In the genomic region with DNA sequence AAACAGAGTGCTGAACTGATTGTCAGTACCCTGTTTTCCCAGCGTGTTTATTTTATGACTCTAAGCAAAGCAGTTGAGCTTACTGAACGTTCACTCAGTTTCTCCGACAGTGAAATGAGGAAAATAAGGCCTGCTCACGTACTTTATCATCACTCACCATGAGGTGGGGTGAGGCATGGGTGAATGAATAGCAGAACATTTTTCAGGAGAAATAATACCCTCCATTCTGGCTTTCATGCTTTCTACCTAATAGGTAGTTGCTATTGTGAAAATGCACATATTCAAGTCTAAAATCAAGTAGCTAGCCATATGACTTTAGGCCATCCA, we compare ENCODE assay signal across 1 cellular context.
A peak's percentile ranks its signal among the peaks of the same experiment; 100 is the strongest.
TF ChIP-seq lines count a peak whose summit lies in the region.

No MANE protein-coding gene starts in this region.

TF ChIP-seq in K562, 482 proteins besides CTCF, POLR2A, EP300 and RAD21:
- TF ChIP-seq ZNF184 (CRISPR knock-in tag; IDR thresholded peaks at IDR 0.05) = no peak
- TF ChIP-seq HDAC1 (IDR thresholded peaks at IDR 0.05) = 0 out of 4 replicates have a peak, but pooled peaks of 1 of the 2 experiments have one; percentile 46
- TF ChIP-seq EZH2 (IDR thresholded peaks at IDR 0.05; ENCODE audit: borderline replicate concordance, low read depth, low read length) = no peak
- TF ChIP-seq ELF4 (CRISPR knock-in tag; IDR thresholded peaks at IDR 0.05) = no peak
- no peak for TF ChIP-seq MCM3 (IDR thresholded peaks at IDR 0.05)
- TF ChIP-seq FOXK2 (conservative IDR thresholded peaks at IDR 0.05 in 1 of 2, IDR thresholded peaks at IDR 0.05 in 1 of 2; ENCODE audit: low read depth in 2 of 2) = 0 out of 4 replicates have a peak, but pooled peaks of 1 of the 2 experiments have one; percentile 39
- TF ChIP-seq, protein P1, sequence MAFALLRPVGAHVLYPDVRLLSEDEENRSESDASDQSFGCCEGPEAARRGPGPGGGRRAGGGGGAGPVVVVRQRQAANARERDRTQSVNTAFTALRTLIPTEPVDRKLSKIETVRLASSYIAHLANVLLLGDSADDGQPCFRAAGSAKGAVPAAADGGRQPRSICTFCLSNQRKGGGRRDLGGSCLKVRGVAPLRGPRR (CRISPR knock-in tag; IDR thresholded peaks at IDR 0.05) = 0 out of 2 replicates have a peak, but pooled peaks have one; percentile 50
- TF ChIP-seq THAP12 (CRISPR knock-in tag; IDR thresholded peaks at IDR 0.05) = no peak
- TF ChIP-seq KAT7 (CRISPR knock-in tag; IDR thresholded peaks at IDR 0.05; ENCODE audit: borderline replicate concordance) = peak; percentile 58; the same call in 1 of the 2 replicates
- TF ChIP-seq FOXA3 (CRISPR knock-in tag; conservative IDR thresholded peaks at IDR 0.05 in 1 of 2, IDR thresholded peaks at IDR 0.05 in 1 of 2) = no peak
- 0 out of 4 replicates have a peak, but pooled peaks of 1 of the 2 experiments have one; percentile 31 for TF ChIP-seq CSDE1 (IDR thresholded peaks at IDR 0.05)
- TF ChIP-seq TEAD4 (IDR thresholded peaks at IDR 0.05; ENCODE audit: low read length) = no peak
- TF ChIP-seq TEAD4 (CRISPR knock-in tag; IDR thresholded peaks at IDR 0.05; ENCODE audit: borderline replicate concordance) = no peak
- TF ChIP-seq PHTF2 (CRISPR knock-in tag; IDR thresholded peaks at IDR 0.05) = no peak
- TF ChIP-seq RHOXF2B (CRISPR knock-in tag; conservative IDR thresholded peaks at IDR 0.05) = no peak
- TF ChIP-seq HEY1 (CRISPR knock-in tag; IDR thresholded peaks at IDR 0.05; ENCODE audit: borderline replicate concordance) = no peak
- no peak for TF ChIP-seq NCOA6 (IDR thresholded peaks at IDR 0.05)
- no peak for TF ChIP-seq FOXO4 (CRISPR knock-in tag; IDR thresholded peaks at IDR 0.05)
- no peak; the same call in none of the 2 replicates for TF ChIP-seq ZFX (CRISPR knock-in tag; IDR thresholded peaks at IDR 0.05)
- peak in 1 of 2 experiments; percentile 15 for TF ChIP-seq AFF1 (IDR thresholded peaks at IDR 0.05; ENCODE audit: low read depth in 1 of 2, partially characterized antibody in 2 of 2)
- TF ChIP-seq NR2F6 (CRISPR knock-in tag; IDR thresholded peaks at IDR 0.05) = no peak
- TF ChIP-seq NR2C1 (IDR thresholded peaks at IDR 0.05) = no peak
- no peak for TF ChIP-seq NR2C1 (tag; IDR thresholded peaks at IDR 0.05)
- TF ChIP-seq, protein P2, sequence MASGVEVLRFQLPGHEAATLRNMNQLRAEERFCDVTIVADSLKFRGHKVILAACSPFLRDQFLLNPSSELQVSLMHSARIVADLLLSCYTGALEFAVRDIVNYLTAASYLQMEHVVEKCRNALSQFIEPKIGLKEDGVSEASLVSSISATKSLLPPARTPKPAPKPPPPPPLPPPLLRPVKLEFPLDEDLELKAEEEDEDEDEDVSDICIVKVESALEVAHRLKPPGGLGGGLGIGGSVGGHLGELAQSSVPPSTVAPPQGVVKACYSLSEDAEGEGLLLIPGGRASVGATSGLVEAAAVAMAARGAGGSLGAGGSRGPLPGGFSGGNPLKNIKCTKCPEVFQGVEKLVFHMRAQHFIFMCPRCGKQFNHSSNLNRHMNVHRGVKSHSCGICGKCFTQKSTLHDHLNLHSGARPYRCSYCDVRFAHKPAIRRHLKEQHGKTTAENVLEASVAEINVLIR (CRISPR knock-in tag; IDR thresholded peaks at IDR 0.05) = 0 out of 2 replicates have a peak, but pooled peaks have one; percentile 8
- 0 out of 4 replicates have a peak, but pooled peaks of 1 of the 2 experiments have one; percentile 2 for TF ChIP-seq RCOR1 (IDR thresholded peaks at IDR 0.05; ENCODE audit: borderline replicate concordance in 1 of 2, low read depth in 2 of 2, low read length in 2 of 2)
- no peak for TF ChIP-seq KLF6 (CRISPR knock-in tag; IDR thresholded peaks at IDR 0.05; ENCODE audit: borderline replicate concordance)
- no peak for TF ChIP-seq CBFA2T2 (conservative IDR thresholded peaks at IDR 0.05)
- TF ChIP-seq FIP1L1 (IDR thresholded peaks at IDR 0.05; ENCODE audit: low read depth, low read length, poor library complexity, severe bottlenecking) = no peak
- TF ChIP-seq ILF3 (IDR thresholded peaks at IDR 0.05; ENCODE audit: borderline replicate concordance) = no peak
- TF ChIP-seq, protein P3, sequence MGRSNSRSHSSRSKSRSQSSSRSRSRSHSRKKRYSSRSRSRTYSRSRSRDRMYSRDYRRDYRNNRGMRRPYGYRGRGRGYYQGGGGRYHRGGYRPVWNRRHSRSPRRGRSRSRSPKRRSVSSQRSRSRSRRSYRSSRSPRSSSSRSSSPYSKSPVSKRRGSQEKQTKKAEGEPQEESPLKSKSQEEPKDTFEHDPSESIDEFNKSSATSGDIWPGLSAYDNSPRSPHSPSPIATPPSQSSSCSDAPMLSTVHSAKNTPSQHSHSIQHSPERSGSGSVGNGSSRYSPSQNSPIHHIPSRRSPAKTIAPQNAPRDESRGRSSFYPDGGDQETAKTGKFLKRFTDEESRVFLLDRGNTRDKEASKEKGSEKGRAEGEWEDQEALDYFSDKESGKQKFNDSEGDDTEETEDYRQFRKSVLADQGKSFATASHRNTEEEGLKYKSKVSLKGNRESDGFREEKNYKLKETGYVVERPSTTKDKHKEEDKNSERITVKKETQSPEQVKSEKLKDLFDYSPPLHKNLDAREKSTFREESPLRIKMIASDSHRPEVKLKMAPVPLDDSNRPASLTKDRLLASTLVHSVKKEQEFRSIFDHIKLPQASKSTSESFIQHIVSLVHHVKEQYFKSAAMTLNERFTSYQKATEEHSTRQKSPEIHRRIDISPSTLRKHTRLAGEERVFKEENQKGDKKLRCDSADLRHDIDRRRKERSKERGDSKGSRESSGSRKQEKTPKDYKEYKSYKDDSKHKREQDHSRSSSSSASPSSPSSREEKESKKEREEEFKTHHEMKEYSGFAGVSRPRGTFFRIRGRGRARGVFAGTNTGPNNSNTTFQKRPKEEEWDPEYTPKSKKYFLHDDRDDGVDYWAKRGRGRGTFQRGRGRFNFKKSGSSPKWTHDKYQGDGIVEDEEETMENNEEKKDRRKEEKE (IDR thresholded peaks at IDR 0.05; ENCODE audit: borderline replicate concordance in 1 of 2, control insufficient read depth in 1 of 2, low read depth in 2 of 2, low read length in 1 of 2) = no peak
